21 cellular contexts compared by ENCODE assay signal in the genomic region with DNA sequence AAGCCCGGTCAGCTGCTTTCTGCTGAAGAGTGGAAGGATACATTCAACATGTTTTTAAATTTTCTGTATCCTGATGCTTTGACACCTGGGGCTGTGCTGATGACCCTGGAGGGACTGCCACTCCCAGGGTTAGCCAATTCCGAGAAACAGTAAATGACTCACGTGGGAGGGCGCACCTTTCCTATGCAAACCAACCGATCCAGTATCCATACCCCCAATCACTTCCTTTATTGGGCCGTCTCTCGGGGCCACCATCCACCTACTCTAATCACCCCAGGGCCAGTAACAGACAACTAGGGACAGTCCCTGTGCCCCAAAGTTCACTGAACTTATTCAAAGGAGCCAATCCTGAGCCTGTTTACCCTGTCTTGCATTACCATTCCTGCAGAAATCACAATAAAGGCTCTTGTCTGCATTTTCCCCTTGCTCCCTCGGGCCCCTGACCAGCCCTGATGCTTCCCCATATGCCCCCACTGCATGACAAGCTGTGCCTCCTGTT. TPM values are rescaled to one million over a fixed set of nuclear protein-coding genes. Genes with fewer than 3 reads are reported as not detected.
"Had no signal": no experiment of that assay in that cellular context is flagged by ENCODE, and none has a peak within 500 bp of the region (broad histone marks: within the 10 kb centered on the region; RNA-seq: fewer than 3 reads in every experiment).

No MANE protein-coding gene starts in this region.

- H3K4me3 ChIP-seq: prostate gland had no signal

- H3K27me3 Mint-ChIP-seq: brain had no signal

- H3K4me1 ChIP-seq: prostate gland had no signal

- H3K36me3 Mint-ChIP-seq: activated naive CD4-positive, alpha-beta T cell treated with anti-CD3 and anti-CD28 coated beads, Interleukin-2, amount 50 U/mL, for 72 hours; brain; memory B cell; naive thymus-derived CD4-positive, alpha-beta T cell; stimulated activated effector memory CD8-positive, alpha-beta T cell treated with anti-CD3 and anti-CD28 coated beads, Interleukin-12 subunit alpha, Interleukin-12 subunit beta, amount 100 ng/mL, for 72 hours had no signal

- H3K27ac ChIP-seq: esophagus muscularis mucosa, prostate gland, thoracic aorta, upper lobe of left lung had no signal

- H3K36me3 ChIP-seq: esophagus muscularis mucosa, prostate gland, thoracic aorta, upper lobe of left lung had no signal

- H3K27me3 ChIP-seq: esophagus muscularis mucosa, upper lobe of left lung had no signal

- DNase-seq: activated CD4-positive, alpha-beta T cell treated with anti-CD3 and anti-CD28 coated beads, Interleukin-2, amount 10 ng/mL, durations not matched to agents 24 days and 14 days; activated CD8-positive, alpha-beta T cell treated with anti-CD3 and anti-CD28 coated beads, Interleukin-2, amount 10 ng/mL, durations not matched to agents 7 days and 5 days; activated T-cell treated with anti-CD3 and anti-CD28 coated beads, Interleukin-2, amount 50 U/mL, for 1 hour; aorta; central memory CD4-positive, alpha-beta T cell; effector memory CD4-positive, alpha-beta T cell; right cardiac atrium; upper lobe of left lung had no signal

- H3K27ac Mint-ChIP-seq: activated CD4-positive, alpha-beta T cell treated with anti-CD3 and anti-CD28 coated beads, Interleukin-2, amount 10 ng/mL, durations not matched to agents 24 days and 14 days; activated CD8-positive, alpha-beta T cell treated with anti-CD3 and anti-CD28 coated beads, Interleukin-2, amount 10 ng/mL, durations not matched to agents 7 days and 5 days; activated naive CD4-positive, alpha-beta T cell treated with anti-CD3 and anti-CD28 coated beads, Interleukin-2, amount 50 U/mL, for 72 hours; activated T-helper 17 cell treated with anti-CD3 and anti-CD28 coated beads, Interleukin-2, amount 50 U/mL, for 72 hours; memory B cell; naive thymus-derived CD4-positive, alpha-beta T cell; stimulated activated effector memory CD8-positive, alpha-beta T cell treated with anti-CD3 and anti-CD28 coated beads, Interleukin-12 subunit alpha, Interleukin-12 subunit beta, amount 100 ng/mL, for 72 hours had no signal

- H3K9me3 Mint-ChIP-seq: activated CD4-positive, alpha-beta T cell treated with anti-CD3 and anti-CD28 coated beads, Interleukin-2, amount 10 ng/mL, durations not matched to agents 24 days and 14 days; activated naive CD4-positive, alpha-beta T cell treated with anti-CD3 and anti-CD28 coated beads, Interleukin-2, amount 50 U/mL, for 72 hours; activated T-helper 17 cell treated with anti-CD3 and anti-CD28 coated beads, Interleukin-2, amount 50 U/mL, for 72 hours; brain; memory B cell; naive thymus-derived CD4-positive, alpha-beta T cell; stimulated activated effector memory CD8-positive, alpha-beta T cell treated with anti-CD3 and anti-CD28 coated beads, Interleukin-12 subunit alpha, Interleukin-12 subunit beta, amount 100 ng/mL, for 72 hours had no signal

- ATAC-seq: activated CD8-positive, alpha-beta T cell treated with anti-CD3 and anti-CD28 coated beads, Interleukin-2, amount 10 ng/mL, durations not matched to agents 7 days and 5 days; activated naive CD4-positive, alpha-beta T cell treated with anti-CD3 and anti-CD28 coated beads, Interleukin-2, amount 50 U/mL, for 72 hours; activated T-helper 17 cell treated with anti-CD3 and anti-CD28 coated beads, Interleukin-2, amount 50 U/mL, for 72 hours; stimulated activated effector memory CD8-positive, alpha-beta T cell treated with anti-CD3 and anti-CD28 coated beads, Interleukin-12 subunit alpha, Interleukin-12 subunit beta, amount 100 ng/mL, for 72 hours had no signal

- H3K4me1 Mint-ChIP-seq: activated CD4-positive, alpha-beta T cell treated with anti-CD3 and anti-CD28 coated beads, Interleukin-2, amount 10 ng/mL, durations not matched to agents 24 days and 14 days; activated T-helper 17 cell treated with anti-CD3 and anti-CD28 coated beads, Interleukin-2, amount 50 U/mL, for 72 hours; stimulated activated effector memory CD8-positive, alpha-beta T cell treated with anti-CD3 and anti-CD28 coated beads, Interleukin-12 subunit alpha, Interleukin-12 subunit beta, amount 100 ng/mL, for 72 hours had no signal

- H3K4me3 Mint-ChIP-seq: activated CD4-positive, alpha-beta T cell treated with anti-CD3 and anti-CD28 coated beads, Interleukin-2, amount 10 ng/mL, durations not matched to agents 24 days and 14 days; activated CD8-positive, alpha-beta T cell treated with anti-CD3 and anti-CD28 coated beads, Interleukin-2, amount 10 ng/mL, durations not matched to agents 7 days and 5 days; activated T-helper 17 cell treated with anti-CD3 and anti-CD28 coated beads, Interleukin-2, amount 50 U/mL, for 72 hours; stimulated activated effector memory CD8-positive, alpha-beta T cell treated with anti-CD3 and anti-CD28 coated beads, Interleukin-12 subunit alpha, Interleukin-12 subunit beta, amount 100 ng/mL, for 72 hours had no signal

- H3K9me3 ChIP-seq: esophagus muscularis mucosa, prostate gland, thoracic aorta, upper lobe of left lung had no signal

RNA-seq across cellular contexts. Expression of gene LGI1, which starts 6.6 kb away (rescaled TPM):
- total RNA-seq: activated CD4-positive, alpha-beta T cell treated with anti-CD3 and anti-CD28 coated beads, Interleukin-2, amount 10 ng/mL, durations not matched to agents 24 days and 14 days; activated CD8-positive, alpha-beta T cell treated with anti-CD3 and anti-CD28 coated beads, Interleukin-2, amount 10 ng/mL, durations not matched to agents 7 days and 5 days; activated naive CD4-positive, alpha-beta T cell treated with anti-CD3 and anti-CD28 coated beads, Interleukin-2, amount 50 U/mL, for 72 hours; activated T-helper 17 cell treated with anti-CD3 and anti-CD28 coated beads, Interleukin-2, amount 50 U/mL, for 72 hours; dermis blood vessel endothelial cell; endothelial cell of umbilical vein; naive thymus-derived CD4-positive, alpha-beta T cell; osteocyte; T-helper 2 cell treated with Interferon-gamma antibody and Interleukin-4, amounts not matched to agents 100 ng/mL and 5 ng/mL, for 36 hours; upper lobe of left lung had no signal
- polyA plus RNA-seq: endothelial cell of umbilical vein; naive thymus-derived CD4-positive, alpha-beta T cell had no signal
